1 cellular context compared by ENCODE assay signal in the genomic region with DNA sequence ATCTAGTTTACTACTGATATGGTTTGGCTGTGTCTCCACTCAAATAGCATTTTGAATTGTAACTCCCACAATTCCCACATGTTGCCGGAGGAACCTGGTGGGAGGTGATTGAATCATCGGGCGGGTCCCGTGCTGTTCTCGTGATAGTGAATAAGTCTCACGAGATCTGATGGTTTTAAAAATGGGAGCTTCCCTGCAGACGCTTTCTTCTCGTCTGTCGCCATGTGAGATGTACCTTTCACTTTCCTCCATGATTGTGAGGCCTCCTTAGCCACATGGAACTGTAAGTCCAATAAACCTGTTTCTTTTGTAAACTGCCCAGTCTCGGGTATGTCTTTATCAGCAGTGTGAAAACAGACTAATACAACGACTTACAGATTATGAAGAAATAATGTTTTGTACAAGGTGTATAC.
TF ChIP-seq lines count a peak whose summit lies in the region.

No MANE protein-coding gene starts in this region.

TF ChIP-seq in K562, 482 proteins besides CTCF, POLR2A, EP300 and RAD21 (continued from another document and continues in another):
- TF ChIP-seq, protein P1, sequence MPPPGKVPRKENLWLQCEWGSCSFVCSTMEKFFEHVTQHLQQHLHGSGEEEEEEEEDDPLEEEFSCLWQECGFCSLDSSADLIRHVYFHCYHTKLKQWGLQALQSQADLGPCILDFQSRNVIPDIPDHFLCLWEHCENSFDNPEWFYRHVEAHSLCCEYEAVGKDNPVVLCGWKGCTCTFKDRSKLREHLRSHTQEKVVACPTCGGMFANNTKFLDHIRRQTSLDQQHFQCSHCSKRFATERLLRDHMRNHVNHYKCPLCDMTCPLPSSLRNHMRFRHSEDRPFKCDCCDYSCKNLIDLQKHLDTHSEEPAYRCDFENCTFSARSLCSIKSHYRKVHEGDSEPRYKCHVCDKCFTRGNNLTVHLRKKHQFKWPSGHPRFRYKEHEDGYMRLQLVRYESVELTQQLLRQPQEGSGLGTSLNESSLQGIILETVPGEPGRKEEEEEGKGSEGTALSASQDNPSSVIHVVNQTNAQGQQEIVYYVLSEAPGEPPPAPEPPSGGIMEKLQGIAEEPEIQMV (tag; conservative IDR thresholded peaks at IDR 0.05; ENCODE audit: low read depth): no peak
- TF ChIP-seq SUPT5H (IDR thresholded peaks at IDR 0.05) (peak; percentile 90), HDAC8 (tag; IDR thresholded peaks at IDR 0.05) (no peak), TEAD1 (CRISPR knock-in tag; IDR thresholded peaks at IDR 0.05) (no peak), MCM3 (IDR thresholded peaks at IDR 0.05) (no peak), MAFF (IDR thresholded peaks at IDR 0.05; ENCODE audit: low read length) (0 out of 2 replicates have a peak, but pooled peaks have one; percentile 22), ZNF347 (CRISPR knock-in tag; IDR thresholded peaks at IDR 0.05; ENCODE audit: low read depth) (no peak), NFYB (IDR thresholded peaks at IDR 0.05; ENCODE audit: extremely low read depth, insufficient read length) (no peak), FOXA1 (IDR thresholded peaks at IDR 0.05; ENCODE audit: borderline replicate concordance) (no peak), KDM5B (IDR thresholded peaks at IDR 0.05; ENCODE audit: insufficient replicate concordance, low read depth, low read length) (peak; percentile 95), GATA2 (CRISPR knock-in tag; IDR thresholded peaks at IDR 0.05) (no peak)
- TF ChIP-seq, protein P2, sequence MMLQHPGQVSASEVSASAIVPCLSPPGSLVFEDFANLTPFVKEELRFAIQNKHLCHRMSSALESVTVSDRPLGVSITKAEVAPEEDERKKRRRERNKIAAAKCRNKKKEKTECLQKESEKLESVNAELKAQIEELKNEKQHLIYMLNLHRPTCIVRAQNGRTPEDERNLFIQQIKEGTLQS (IDR thresholded peaks at IDR 0.05): peak; percentile 79
- TF ChIP-seq, protein P2 (CRISPR knock-in tag; conservative IDR thresholded peaks at IDR 0.05): no peak
- TF ChIP-seq, protein P3, sequence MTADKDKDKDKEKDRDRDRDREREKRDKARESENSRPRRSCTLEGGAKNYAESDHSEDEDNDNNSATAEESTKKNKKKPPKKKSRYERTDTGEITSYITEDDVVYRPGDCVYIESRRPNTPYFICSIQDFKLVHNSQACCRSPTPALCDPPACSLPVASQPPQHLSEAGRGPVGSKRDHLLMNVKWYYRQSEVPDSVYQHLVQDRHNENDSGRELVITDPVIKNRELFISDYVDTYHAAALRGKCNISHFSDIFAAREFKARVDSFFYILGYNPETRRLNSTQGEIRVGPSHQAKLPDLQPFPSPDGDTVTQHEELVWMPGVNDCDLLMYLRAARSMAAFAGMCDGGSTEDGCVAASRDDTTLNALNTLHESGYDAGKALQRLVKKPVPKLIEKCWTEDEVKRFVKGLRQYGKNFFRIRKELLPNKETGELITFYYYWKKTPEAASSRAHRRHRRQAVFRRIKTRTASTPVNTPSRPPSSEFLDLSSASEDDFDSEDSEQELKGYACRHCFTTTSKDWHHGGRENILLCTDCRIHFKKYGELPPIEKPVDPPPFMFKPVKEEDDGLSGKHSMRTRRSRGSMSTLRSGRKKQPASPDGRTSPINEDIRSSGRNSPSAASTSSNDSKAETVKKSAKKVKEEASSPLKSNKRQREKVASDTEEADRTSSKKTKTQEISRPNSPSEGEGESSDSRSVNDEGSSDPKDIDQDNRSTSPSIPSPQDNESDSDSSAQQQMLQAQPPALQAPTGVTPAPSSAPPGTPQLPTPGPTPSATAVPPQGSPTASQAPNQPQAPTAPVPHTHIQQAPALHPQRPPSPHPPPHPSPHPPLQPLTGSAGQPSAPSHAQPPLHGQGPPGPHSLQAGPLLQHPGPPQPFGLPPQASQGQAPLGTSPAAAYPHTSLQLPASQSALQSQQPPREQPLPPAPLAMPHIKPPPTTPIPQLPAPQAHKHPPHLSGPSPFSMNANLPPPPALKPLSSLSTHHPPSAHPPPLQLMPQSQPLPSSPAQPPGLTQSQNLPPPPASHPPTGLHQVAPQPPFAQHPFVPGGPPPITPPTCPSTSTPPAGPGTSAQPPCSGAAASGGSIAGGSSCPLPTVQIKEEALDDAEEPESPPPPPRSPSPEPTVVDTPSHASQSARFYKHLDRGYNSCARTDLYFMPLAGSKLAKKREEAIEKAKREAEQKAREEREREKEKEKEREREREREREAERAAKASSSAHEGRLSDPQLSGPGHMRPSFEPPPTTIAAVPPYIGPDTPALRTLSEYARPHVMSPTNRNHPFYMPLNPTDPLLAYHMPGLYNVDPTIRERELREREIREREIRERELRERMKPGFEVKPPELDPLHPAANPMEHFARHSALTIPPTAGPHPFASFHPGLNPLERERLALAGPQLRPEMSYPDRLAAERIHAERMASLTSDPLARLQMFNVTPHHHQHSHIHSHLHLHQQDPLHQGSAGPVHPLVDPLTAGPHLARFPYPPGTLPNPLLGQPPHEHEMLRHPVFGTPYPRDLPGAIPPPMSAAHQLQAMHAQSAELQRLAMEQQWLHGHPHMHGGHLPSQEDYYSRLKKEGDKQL (CRISPR knock-in tag; IDR thresholded peaks at IDR 0.05; ENCODE audit: borderline replicate concordance): no peak
- TF ChIP-seq, protein P4, sequence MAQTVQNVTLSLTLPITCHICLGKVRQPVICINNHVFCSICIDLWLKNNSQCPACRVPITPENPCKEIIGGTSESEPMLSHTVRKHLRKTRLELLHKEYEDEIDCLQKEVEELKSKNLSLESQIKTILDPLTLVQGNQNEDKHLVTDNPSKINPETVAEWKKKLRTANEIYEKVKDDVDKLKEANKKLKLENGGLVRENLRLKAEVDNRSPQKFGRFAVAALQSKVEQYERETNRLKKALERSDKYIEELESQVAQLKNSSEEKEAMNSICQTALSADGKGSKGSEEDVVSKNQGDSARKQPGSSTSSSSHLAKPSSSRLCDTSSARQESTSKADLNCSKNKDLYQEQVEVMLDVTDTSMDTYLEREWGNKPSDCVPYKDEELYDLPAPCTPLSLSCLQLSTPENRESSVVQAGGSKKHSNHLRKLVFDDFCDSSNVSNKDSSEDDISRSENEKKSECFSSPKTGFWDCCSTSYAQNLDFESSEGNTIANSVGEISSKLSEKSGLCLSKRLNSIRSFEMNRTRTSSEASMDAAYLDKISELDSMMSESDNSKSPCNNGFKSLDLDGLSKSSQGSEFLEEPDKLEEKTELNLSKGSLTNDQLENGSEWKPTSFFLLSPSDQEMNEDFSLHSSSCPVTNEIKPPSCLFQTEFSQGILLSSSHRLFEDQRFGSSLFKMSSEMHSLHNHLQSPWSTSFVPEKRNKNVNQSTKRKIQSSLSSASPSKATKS (CRISPR knock-in tag; IDR thresholded peaks at IDR 0.05): no peak
- TF ChIP-seq, protein P5, sequence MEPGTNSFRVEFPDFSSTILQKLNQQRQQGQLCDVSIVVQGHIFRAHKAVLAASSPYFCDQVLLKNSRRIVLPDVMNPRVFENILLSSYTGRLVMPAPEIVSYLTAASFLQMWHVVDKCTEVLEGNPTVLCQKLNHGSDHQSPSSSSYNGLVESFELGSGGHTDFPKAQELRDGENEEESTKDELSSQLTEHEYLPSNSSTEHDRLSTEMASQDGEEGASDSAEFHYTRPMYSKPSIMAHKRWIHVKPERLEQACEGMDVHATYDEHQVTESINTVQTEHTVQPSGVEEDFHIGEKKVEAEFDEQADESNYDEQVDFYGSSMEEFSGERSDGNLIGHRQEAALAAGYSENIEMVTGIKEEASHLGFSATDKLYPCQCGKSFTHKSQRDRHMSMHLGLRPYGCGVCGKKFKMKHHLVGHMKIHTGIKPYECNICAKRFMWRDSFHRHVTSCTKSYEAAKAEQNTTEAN (CRISPR knock-in tag; IDR thresholded peaks at IDR 0.05): no peak
- TF ChIP-seq, protein P6, sequence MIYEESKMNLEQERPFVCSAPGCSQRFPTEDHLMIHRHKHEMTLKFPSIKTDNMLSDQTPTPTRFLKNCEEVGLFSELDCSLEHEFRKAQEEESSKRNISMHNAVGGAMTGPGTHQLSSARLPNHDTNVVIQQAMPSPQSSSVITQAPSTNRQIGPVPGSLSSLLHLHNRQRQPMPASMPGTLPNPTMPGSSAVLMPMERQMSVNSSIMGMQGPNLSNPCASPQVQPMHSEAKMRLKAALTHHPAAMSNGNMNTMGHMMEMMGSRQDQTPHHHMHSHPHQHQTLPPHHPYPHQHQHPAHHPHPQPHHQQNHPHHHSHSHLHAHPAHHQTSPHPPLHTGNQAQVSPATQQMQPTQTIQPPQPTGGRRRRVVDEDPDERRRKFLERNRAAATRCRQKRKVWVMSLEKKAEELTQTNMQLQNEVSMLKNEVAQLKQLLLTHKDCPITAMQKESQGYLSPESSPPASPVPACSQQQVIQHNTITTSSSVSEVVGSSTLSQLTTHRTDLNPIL (CRISPR knock-in tag; IDR thresholded peaks at IDR 0.05): no peak
- TF ChIP-seq, protein P7, sequence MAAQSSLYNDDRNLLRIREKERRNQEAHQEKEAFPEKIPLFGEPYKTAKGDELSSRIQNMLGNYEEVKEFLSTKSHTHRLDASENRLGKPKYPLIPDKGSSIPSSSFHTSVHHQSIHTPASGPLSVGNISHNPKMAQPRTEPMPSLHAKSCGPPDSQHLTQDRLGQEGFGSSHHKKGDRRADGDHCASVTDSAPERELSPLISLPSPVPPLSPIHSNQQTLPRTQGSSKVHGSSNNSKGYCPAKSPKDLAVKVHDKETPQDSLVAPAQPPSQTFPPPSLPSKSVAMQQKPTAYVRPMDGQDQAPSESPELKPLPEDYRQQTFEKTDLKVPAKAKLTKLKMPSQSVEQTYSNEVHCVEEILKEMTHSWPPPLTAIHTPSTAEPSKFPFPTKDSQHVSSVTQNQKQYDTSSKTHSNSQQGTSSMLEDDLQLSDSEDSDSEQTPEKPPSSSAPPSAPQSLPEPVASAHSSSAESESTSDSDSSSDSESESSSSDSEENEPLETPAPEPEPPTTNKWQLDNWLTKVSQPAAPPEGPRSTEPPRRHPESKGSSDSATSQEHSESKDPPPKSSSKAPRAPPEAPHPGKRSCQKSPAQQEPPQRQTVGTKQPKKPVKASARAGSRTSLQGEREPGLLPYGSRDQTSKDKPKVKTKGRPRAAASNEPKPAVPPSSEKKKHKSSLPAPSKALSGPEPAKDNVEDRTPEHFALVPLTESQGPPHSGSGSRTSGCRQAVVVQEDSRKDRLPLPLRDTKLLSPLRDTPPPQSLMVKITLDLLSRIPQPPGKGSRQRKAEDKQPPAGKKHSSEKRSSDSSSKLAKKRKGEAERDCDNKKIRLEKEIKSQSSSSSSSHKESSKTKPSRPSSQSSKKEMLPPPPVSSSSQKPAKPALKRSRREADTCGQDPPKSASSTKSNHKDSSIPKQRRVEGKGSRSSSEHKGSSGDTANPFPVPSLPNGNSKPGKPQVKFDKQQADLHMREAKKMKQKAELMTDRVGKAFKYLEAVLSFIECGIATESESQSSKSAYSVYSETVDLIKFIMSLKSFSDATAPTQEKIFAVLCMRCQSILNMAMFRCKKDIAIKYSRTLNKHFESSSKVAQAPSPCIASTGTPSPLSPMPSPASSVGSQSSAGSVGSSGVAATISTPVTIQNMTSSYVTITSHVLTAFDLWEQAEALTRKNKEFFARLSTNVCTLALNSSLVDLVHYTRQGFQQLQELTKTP (IDR thresholded peaks at IDR 0.05; ENCODE audit: low read depth in 1 of 2, partially characterized antibody in 2 of 2): peak in 1 of 2 experiments; percentile 22
